Comparison of ENCODE assay signal across 1 cellular context in genomic region chr20:31691646-31692275, GRCh38.
TF ChIP-seq lines count a peak whose summit lies in the region.

No MANE protein-coding gene starts in this region.

TF ChIP-seq in GM23338, 12 proteins besides CTCF, POLR2A, EP300 and RAD21 (continued from another document):
- TF ChIP-seq ZNF462 (CRISPR knock-in tag; IDR thresholded peaks at IDR 0.05) = no peak
- TF ChIP-seq STAT1 (IDR thresholded peaks at IDR 0.05; ENCODE audit: unreplicated experiment) = no peak
- no peak for TF ChIP-seq CREB1 (CRISPR knock-in tag; IDR thresholded peaks at IDR 0.05; ENCODE audit: low read depth)
- no peak for TF ChIP-seq EZH2 (IDR thresholded peaks at IDR 0.05; ENCODE audit: low read depth, unreplicated experiment)
TF ChIP-seq in GM23338: peak in this region for 0.
